ENCODE assay signal across 19 cellular contexts in the genomic region with DNA sequence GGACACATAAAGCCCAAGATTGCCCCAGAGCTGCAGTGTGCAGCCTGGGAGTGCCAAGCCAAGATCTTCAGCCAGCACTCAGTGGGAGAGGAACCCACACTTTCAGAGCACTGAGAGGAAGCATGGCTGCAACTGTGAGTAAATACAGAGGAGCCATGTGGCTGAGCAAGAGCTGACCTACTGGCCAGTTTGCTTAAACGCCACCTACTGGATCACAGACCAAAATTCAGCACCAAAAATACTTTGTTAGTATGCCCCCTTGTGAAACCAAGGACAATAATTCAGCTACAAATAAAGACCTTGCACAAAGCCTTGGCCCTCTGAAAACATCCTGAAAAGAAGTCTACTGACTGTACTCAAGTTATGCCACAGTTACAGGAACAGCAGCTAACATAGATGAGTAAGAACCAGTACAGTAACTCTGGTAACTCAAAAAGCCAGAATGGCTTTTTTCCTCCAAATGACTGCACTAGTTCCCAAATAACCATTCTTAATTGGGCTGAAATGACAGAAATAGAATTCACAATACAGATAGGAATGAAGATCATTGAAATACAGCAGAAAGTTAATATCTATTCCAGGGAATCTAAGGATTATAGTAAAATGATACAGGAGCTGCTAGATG. TPM values are rescaled to one million over a fixed set of nuclear protein-coding genes. Genes with fewer than 3 reads are reported as not detected.
A peak's percentile ranks its signal among the peaks of the same experiment; 100 is the strongest.
DNase-seq lines count a peak whose midpoint lies in the region; TF ChIP-seq lines count a peak whose summit lies in the region.
"Had no signal": no experiment of that assay in that cellular context is flagged by ENCODE, and none has a peak within 500 bp of the region (broad histone marks: within the 10 kb centered on the region; RNA-seq: fewer than 3 reads in every experiment).

No MANE protein-coding gene starts in this region.

- no peaks in the 10 kb centered on the region for H3K79me1 ChIP-seq in mesendoderm (ENCODE audit: low read length)

- H3K4ac ChIP-seq in mesendoderm (ENCODE audit: low read depth, low read length): no peak overlapping the region

- WGBS in mesendoderm (ENCODE audit: extremely low coverage, insufficient coverage, low lambda C conversion rate): no CpG with 5 or more reads among the region's 1 CpG

- H3K36me3 ChIP-seq in PC-9 (ENCODE audit: low read depth) (no peaks in the 10 kb centered on the region), mesendoderm (ENCODE audit: control insufficient read depth, insufficient read depth, low read length) (no peaks in the 10 kb centered on the region)

- no peak overlapping the region for H4K8ac ChIP-seq in mesendoderm (ENCODE audit: low read depth, low read length)

- H3K23ac ChIP-seq in mesendoderm (ENCODE audit: low read length): no peak overlapping the region

- POLR2A ChIA-PET in PC-9 (lab: Charles Lee; ENCODE audit: unreplicated experiment): no interaction called here

- no peak overlapping the region for H3K4me2 ChIP-seq in PC-9
- no peak overlapping the region for H3K4me2 ChIP-seq in mesendoderm (ENCODE audit: low read length)
- H3K4me2 ChIP-seq: smooth muscle cell had no signal

- no peak overlapping the region for H2BK15ac ChIP-seq in mesendoderm (replicated peaks; ENCODE audit: low read depth)

- H3K27me3 ChIP-seq in PC-9 (ENCODE audit: insufficient read depth, low read depth): no peaks in the 10 kb centered on the region
- no peaks in the 10 kb centered on the region for H3K27me3 ChIP-seq in mesendoderm (ENCODE audit: insufficient read depth, low read length, poor library complexity)

- TF ChIP-seq CTCF in PC-9 (conservative IDR thresholded peaks at IDR 0.05): peak; percentile 65

- intact Hi-C loops in PC-9 (cut with micrococcal nuclease; ENCODE audit: unreplicated experiment): no loop called here

- no peak overlapping the region for H2BK5ac ChIP-seq in mesendoderm (ENCODE audit: low read length)

- no peak overlapping the region for H4K5ac ChIP-seq in mesendoderm (ENCODE audit: low read length)

- H3K4me1 ChIP-seq in PC-9 (replicated peaks; ENCODE audit: insufficient read depth): no peaks in the 10 kb centered on the region
- no peaks in the 10 kb centered on the region for H3K4me1 ChIP-seq in mesendoderm (ENCODE audit: control insufficient read depth, low read depth, low read length)

- no peak overlapping the region for H2AK5ac ChIP-seq in mesendoderm (ENCODE audit: low read length)

- H3F3A ChIP-seq in PC-9 (ENCODE audit: insufficient read depth, low read depth): no peaks in the 10 kb centered on the region

- no peaks in the 10 kb centered on the region for H3K9me3 ChIP-seq in PC-9 (ENCODE audit: insufficient read depth, low read depth)

- H2AFZ ChIP-seq in PC-9: no peak overlapping the region

- H4K20me1 ChIP-seq in PC-9 (ENCODE audit: insufficient read depth): no peaks in the 10 kb centered on the region

- H3K9me2 ChIP-seq in PC-9 (ENCODE audit: insufficient read depth): no peaks in the 10 kb centered on the region

- CTCF ChIA-PET in PC-9 (lab: Charles Lee): no interaction called here

- H3K27ac ChIP-seq in PC-9 (no peak overlapping the region), mesendoderm (ENCODE audit: low read depth, low read length) (no peak overlapping the region)
- H3K27ac ChIP-seq: epithelial cell of prostate had no signal

- BruUV-seq in PC-9 (replicated peaks; lab: Mats Ljungman, UMichigan): no TSS peak

- H3K79me2 ChIP-seq in PC-9 (ENCODE audit: low read depth) (no peaks in the 10 kb centered on the region), mesendoderm (ENCODE audit: control insufficient read depth, insufficient read depth, low read length) (no peaks in the 10 kb centered on the region)

- H3K4me3 ChIP-seq in Jurkat, Clone E6-1 (ENCODE audit: low read length): no peak overlapping the region
- H3K4me3 ChIP-seq in PC-9 (no peak overlapping the region), mesendoderm (ENCODE audit: low read length) (no peak overlapping the region)
- H3K4me3 ChIP-seq: mucosa of descending colon, smooth muscle cell had no signal

- no peak overlapping the region for H3K18ac ChIP-seq in mesendoderm (ENCODE audit: low read length)

- H3K9ac ChIP-seq in mesendoderm (ENCODE audit: low read length): no peak overlapping the region

- H3K56ac ChIP-seq in mesendoderm (ENCODE audit: low read length): no peak overlapping the region

- DNase-seq in NCI-H82 (lab: John Stamatoyannopoulos, UW): peak; percentile 5
- no peak for DNase-seq in NCI-H82 treated with DMSO at 0.1 percent for 48 hours (lab: John Stamatoyannopoulos, UW; ENCODE audit: unreplicated experiment)
- DNase-seq in Jurkat, Clone E6-1 (ENCODE audit: low read depth, low spot score): peak; percentile 23
- no peak for DNase-seq in PC-9
- DNase-seq in mesendoderm: peak; percentile 5
- no peak for DNase-seq in NCI-H345 treated with DMSO at 0.1 percent for 48 hours (lab: John Stamatoyannopoulos, UW; ENCODE audit: unreplicated experiment)
- no peak for DNase-seq in epidermal melanocyte (ENCODE audit: insufficient read length, low spot score)
- no peak for DNase-seq in NCI-H187 (lab: John Stamatoyannopoulos, UW)
- DNase-seq: amniotic stem cell, kidney, mucosa of descending colon, NCI-H2107 had no signal

- H2BK120ac ChIP-seq in mesendoderm (ENCODE audit: low read depth, low read length): no peak overlapping the region

RNA-seq across cellular contexts. Expression of gene OR4A15, which starts 10.1 kb away (rescaled TPM):
- polyA plus RNA-seq in Jurkat, Clone E6-1 (2012; ENCODE audit: insufficient read depth, insufficient read length): not detected
- not detected in 2 replicates for total RNA-seq in PC-9 (2021)
- not detected for polyA plus RNA-seq in mesendoderm (2013, experiment 1 of 2)
- not detected for polyA plus RNA-seq in mesendoderm (2013, experiment 2 of 2)
- total RNA-seq: activated T-helper 1 cell treated with anti-CD3 and anti-CD28 coated beads, Interleukin-12 subunit alpha, Interleukin-12 subunit beta, Interleukin-2, Interleukin-4 antibody, amounts not matched to agents 30 ng/mL and 10 ng/mL and 1 ng/mL, durations not matched to agents 14 hours and 24 hours and 36 hours; cerebellum; kidney; mucosa of descending colon; osteocyte; smooth muscle cell; T-helper 2 cell treated with Interferon-gamma antibody and Interleukin-4, amounts not matched to agents 100 ng/mL and 5 ng/mL, for 36 hours had no signal
- polyA plus RNA-seq: IgD-negative memory B cell, smooth muscle cell had no signal

RNA-seq across cellular contexts. Expression of gene OR4A16, which starts 14.7 kb away (rescaled TPM):
- polyA plus RNA-seq in Jurkat, Clone E6-1 (2012; ENCODE audit: insufficient read depth, insufficient read length): not detected
- not detected in 2 replicates for total RNA-seq in PC-9 (2021)
- polyA plus RNA-seq in mesendoderm (2013, experiment 1 of 2): not detected
- not detected for polyA plus RNA-seq in mesendoderm (2013, experiment 2 of 2)
- total RNA-seq: activated T-helper 1 cell treated with anti-CD3 and anti-CD28 coated beads, Interleukin-12 subunit alpha, Interleukin-12 subunit beta, Interleukin-2, Interleukin-4 antibody, amounts not matched to agents 30 ng/mL and 10 ng/mL and 1 ng/mL, durations not matched to agents 14 hours and 24 hours and 36 hours; cerebellum; kidney; mucosa of descending colon; osteocyte; smooth muscle cell; T-helper 2 cell treated with Interferon-gamma antibody and Interleukin-4, amounts not matched to agents 100 ng/mL and 5 ng/mL, for 36 hours had no signal
- polyA plus RNA-seq: IgD-negative memory B cell, smooth muscle cell had no signal

Comparison
In these comparisons a context has a peak if more than half of its experiments do, and no peak if none do; other contexts are left out.
1. DNase-seq: peak in NCI-H82 (single experiment), Jurkat, Clone E6-1 (single experiment) and mesendoderm (single experiment); none in NCI-H82 treated with DMSO at 0.1 percent for 48 hours (single experiment), PC-9 (0 of 2), NCI-H345 treated with DMSO at 0.1 percent for 48 hours (single experiment), epidermal melanocyte (single experiment) and NCI-H187 (0 of 2).